ENCODE assay signal across 11 cellular contexts in genomic region chr3:152375546-152375945, GRCh38.
DNase-seq lines count a peak whose midpoint lies in the region; ATAC-seq and TF ChIP-seq lines count a peak whose summit lies in the region.
"Had no signal": no experiment of that assay in that cellular context is flagged by ENCODE, and none has a peak within 500 bp of the region (broad histone marks: within the 10 kb centered on the region; RNA-seq: fewer than 3 reads in every experiment).

No MANE protein-coding gene starts in this region.

- H3K36me3 Mint-ChIP-seq in dendritic cell treated with granulocyte-macrophage colony-stimulating factor and Interleukin-4, amounts not matched to agents 40 ng/mL and 50 ng/mL, for 4 days (ENCODE audit: low read depth), result peaks cover 40% of the 10 kb centered on the region

- H3K27me3 ChIP-seq in MG63 (no peaks in the 10 kb centered on the region), gastrocnemius medialis (no peaks in the 10 kb centered on the region)
- H3K27me3 ChIP-seq: SJCRH30, upper lobe of right lung had no signal

- H3K9me3 ChIP-seq in MG63 (peaks cover 3% of the 10 kb centered on the region; the same call in 1 of the 2 replicates), gastrocnemius medialis (no peaks in the 10 kb centered on the region)
- H3K9me3 ChIP-seq: SJCRH30, upper lobe of right lung had no signal

- peaks cover 6% of the 10 kb centered on the region for H3K9me3 Mint-ChIP-seq in dendritic cell treated with granulocyte-macrophage colony-stimulating factor and Interleukin-4, amounts not matched to agents 40 ng/mL and 50 ng/mL, for 4 days

- ATAC-seq in gastrocnemius medialis (no peak), GM21723 (IDR thresholded peaks at IDR 0.05; ENCODE audit: unreplicated experiment) (no peak)
- ATAC-seq: upper lobe of right lung had no signal

- no peak for TF ChIP-seq POLR2A in gastrocnemius medialis (IDR thresholded peaks at IDR 0.05)

- peaks cover 64% of the 10 kb centered on the region for H3K36me3 ChIP-seq in MG63
- H3K36me3 ChIP-seq in gastrocnemius medialis, result no peaks in the 10 kb centered on the region
- H3K36me3 ChIP-seq: SJCRH30 had no signal

- intact Hi-C loops in dendritic cell treated with granulocyte-macrophage colony-stimulating factor and Interleukin-4, amounts not matched to agents 40 ng/mL and 50 ng/mL, for 4 days (cut with micrococcal nuclease), result loop anchor here (5.0 kb wide), 1 partner anchor 173 kb away; no protein-coding TSS in a partner anchor
- intact Hi-C loops in gastrocnemius medialis (cut with DNase I; ENCODE audit: low total_unique reads), result no loop called here

- peak overlapping the region; percentile 6 for H3K4me3 Mint-ChIP-seq in dendritic cell treated with granulocyte-macrophage colony-stimulating factor and Interleukin-4, amounts not matched to agents 40 ng/mL and 50 ng/mL, for 4 days

- H3K27ac Mint-ChIP-seq in dendritic cell treated with granulocyte-macrophage colony-stimulating factor and Interleukin-4, amounts not matched to agents 40 ng/mL and 50 ng/mL, for 4 days, result peak overlapping the region; percentile 70

- in situ Hi-C loops in gastrocnemius medialis (cut with MboI; ENCODE audit: low sequenced_read_pairs in 4 of 4), result no loop called here

- H3K4me1 ChIP-seq in gastrocnemius medialis, result peaks cover 70 to 76% of the 10 kb centered on the region in 2 donors
- H3K4me1 ChIP-seq: SJCRH30 had no signal

- H3K27me3 Mint-ChIP-seq in dendritic cell treated with granulocyte-macrophage colony-stimulating factor and Interleukin-4, amounts not matched to agents 40 ng/mL and 50 ng/mL, for 4 days, result no peaks in the 10 kb centered on the region

- no peak overlapping the region for H3K4me3 ChIP-seq in MG63
- peak overlapping the region in 1 of 4 donors; percentile 24 for H3K4me3 ChIP-seq in gastrocnemius medialis
- H3K4me3 ChIP-seq: SJCRH30, upper lobe of right lung had no signal

- DNase-seq in SKM-1 treated with dmso at 0.1 percent for 144 hours (lab: John Stamatoyannopoulos, UW; ENCODE audit: unreplicated experiment) (peak; percentile 4), SKM-1 (lab: John Stamatoyannopoulos, UW; ENCODE audit: unreplicated experiment) (no peak), MG63 (peak; percentile 82), gastrocnemius medialis (no peak), mesenteric fat pad (ENCODE audit: low spot score) (no peak), cerebellum (ENCODE audit: low spot score) (no peak)
- DNase-seq: activated CD4-positive, alpha-beta T cell treated with anti-CD3 and anti-CD28 coated beads, Interleukin-2, amount 50 U/mL, for 1 hour; SJCRH30; upper lobe of right lung had no signal

- peaks cover 66% of the 10 kb centered on the region for H3K4me1 Mint-ChIP-seq in dendritic cell treated with granulocyte-macrophage colony-stimulating factor and Interleukin-4, amounts not matched to agents 40 ng/mL and 50 ng/mL, for 4 days (ENCODE audit: low read depth)

- TF ChIP-seq CTCF in gastrocnemius medialis (IDR thresholded peaks at IDR 0.05 in 4 of 5, conservative IDR thresholded peaks at IDR 0.05 in 1 of 5), result no peak

- peak overlapping the region; percentile 92 to 96 (median 94) for H3K27ac ChIP-seq in gastrocnemius medialis
- H3K27ac ChIP-seq: SJCRH30, upper lobe of right lung had no signal

Comparison
In these comparisons a context has a peak if more than half of its experiments do, and no peak if none do; other contexts are left out.
1. DNase-seq: peak in SKM-1 treated with dmso at 0.1 percent for 144 hours (single experiment) and MG63 (single experiment); none in SKM-1 (single experiment), gastrocnemius medialis (0 of 2), mesenteric fat pad (single experiment) and cerebellum (single experiment).